ENCODE assay signal across 24 cellular contexts in the genomic region with DNA sequence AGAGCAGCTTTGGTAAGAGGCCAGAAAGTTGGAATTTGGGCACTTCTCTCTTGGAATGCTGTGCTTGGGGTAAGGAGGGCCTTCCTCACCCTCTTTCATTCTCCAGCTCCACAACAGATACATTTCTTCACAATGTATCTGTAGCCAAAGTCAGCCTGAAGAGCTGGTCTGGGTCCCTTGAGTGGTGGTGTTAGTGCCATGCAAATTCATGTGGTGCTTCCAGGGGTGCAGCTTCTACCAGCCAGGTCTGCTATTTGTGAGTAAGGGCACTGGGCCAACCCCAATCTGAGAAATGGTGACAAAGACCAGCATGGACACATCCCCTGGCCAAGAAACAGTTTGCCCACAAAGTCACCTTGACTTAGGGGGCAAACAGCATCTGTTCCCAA. TPM values are rescaled to one million over a fixed set of nuclear protein-coding genes. Genes with fewer than 3 reads are reported as not detected.
"Had no signal": no experiment of that assay in that cellular context is flagged by ENCODE, and none has a peak within 500 bp of the region (broad histone marks: within the 10 kb centered on the region; RNA-seq: fewer than 3 reads in every experiment).

No MANE protein-coding gene starts in this region.

- H3K36me3 ChIP-seq: SJSA1 had no signal

- H3K27ac ChIP-seq: RWPE1, SJSA1, SK-N-MC had no signal

- ATAC-seq: Panc1, PC-3 had no signal

- H3K4me3 ChIP-seq: SJSA1, SK-N-MC had no signal

- H3K4me1 ChIP-seq: SJSA1 had no signal

- H3K27me3 ChIP-seq: SJSA1 had no signal

- DNase-seq: KBM-7, MV-4-11, NCI-H1048, NCI-H1105, NCI-H1417, NCI-H1436 treated with DMSO at 0.1 percent for 48 hours, NCI-H1694 treated with DMSO at 0.1 percent for 48 hours, NCI-H1930, NCI-H2081, NCI-H2107, NCI-H2227 treated with DMSO at 0.1 percent for 48 hours, NCI-H446, NCI-H510A, NCI-H524 treated with DMSO at 0.1 percent for 48 hours, NCI-H69, NCI-H774, PC-3, SIG-M5 had no signal

- H3K9me3 ChIP-seq: SJSA1 had no signal

RNA-seq across cellular contexts. Expression of a gene that starts 42.7 kb away (rescaled TPM):
- total RNA-seq: LHCN-M2, MCF 10A, PC-3, SJSA1 had no signal
